Comparison of ENCODE assay signal across 34 cellular contexts in genomic region chr7:19210883-19211282, GRCh38.
"Had no signal": no experiment of that assay in that cellular context is flagged by ENCODE, and none has a peak within 500 bp of the region (broad histone marks: within the 10 kb centered on the region; RNA-seq: fewer than 3 reads in every experiment).

No MANE protein-coding gene starts in this region.

- H3K9me3 ChIP-seq: ascending aorta, colonic mucosa, gastrocnemius medialis, sigmoid colon, uterus had no signal

- H3K9me3 Mint-ChIP-seq: activated naive CD8-positive, alpha-beta T cell treated with anti-CD3 and anti-CD28 coated beads, Interleukin-2, amount 10 ng/mL, durations not matched to agents 7 days and 5 days; activated T-helper 1 cell treated with anti-CD3 and anti-CD28 coated beads, Interleukin-12 subunit alpha, Interleukin-12 subunit beta, Interleukin-2, Interleukin-4 antibody, amounts not matched to agents 30 ng/mL and 10 ng/mL and 1 ng/mL, durations not matched to agents 14 hours and 24 hours and 36 hours; stimulated activated memory B cell treated with anti-CD40 and anti-IgM and Interleukin-4, amounts not matched to agents 10 μg/mL and 1 μg/mL and 100 μg/mL, for 72 hours; type B pancreatic cell had no signal

- H3K4me3 Mint-ChIP-seq: activated naive CD4-positive, alpha-beta T cell treated with anti-CD3 and anti-CD28 coated beads, Interleukin-2, amount 10 ng/mL, durations not matched to agents 7 days and 5 days; activated naive CD8-positive, alpha-beta T cell treated with anti-CD3 and anti-CD28 coated beads, Interleukin-2, amount 10 ng/mL, durations not matched to agents 7 days and 5 days; activated T-helper 1 cell treated with anti-CD3 and anti-CD28 coated beads, Interleukin-12 subunit alpha, Interleukin-12 subunit beta, Interleukin-2, Interleukin-4 antibody, amounts not matched to agents 30 ng/mL and 10 ng/mL and 1 ng/mL, durations not matched to agents 14 hours and 24 hours and 36 hours; brain; naive B cell; neural crest cell; stimulated activated memory B cell treated with anti-CD40 and anti-IgM and Interleukin-4, amounts not matched to agents 10 μg/mL and 1 μg/mL and 100 μg/mL, for 72 hours; stimulated activated naive CD8-positive, alpha-beta T cell treated with anti-CD3 and anti-CD28 coated beads, Interleukin-15, amount 100 ng/mL, for 72 hours; type B pancreatic cell had no signal

- H3K4me1 Mint-ChIP-seq: activated naive CD4-positive, alpha-beta T cell treated with anti-CD3 and anti-CD28 coated beads, Interleukin-2, amount 10 ng/mL, durations not matched to agents 7 days and 5 days; activated naive CD8-positive, alpha-beta T cell treated with anti-CD3 and anti-CD28 coated beads, Interleukin-2, amount 10 ng/mL, durations not matched to agents 7 days and 5 days; naive B cell; stimulated activated naive CD8-positive, alpha-beta T cell treated with anti-CD3 and anti-CD28 coated beads, Interleukin-15, amount 100 ng/mL, for 72 hours had no signal

- DNase-seq: activated CD4-positive, alpha-beta T cell treated with anti-CD3 and anti-CD28 coated beads for 48 hours; activated CD4-positive, alpha-beta T cell treated with anti-CD3 and anti-CD28 coated beads, Interleukin-2, amount 50 U/mL, for 48 hours; activated CD8-positive, alpha-beta memory T cell treated with anti-CD3 and anti-CD28 coated beads for 24 hours; activated effector memory CD4-positive, alpha-beta T cell treated with anti-CD3 and anti-CD28 coated beads, Interleukin-2, amount 50 U/mL, for 16 hours; activated naive CD4-positive, alpha-beta T cell treated with anti-CD3 and anti-CD28 coated beads, Interleukin-2, amount 10 ng/mL, durations not matched to agents 7 days and 5 days; activated naive CD8-positive, alpha-beta T cell treated with anti-CD3 and anti-CD28 coated beads, Interleukin-2, amount 10 ng/mL, durations not matched to agents 7 days and 5 days; cerebellar nuclear complex; colonic mucosa; dorsolateral prefrontal cortex; effector memory CD4-positive, alpha-beta T cell; gastrocnemius medialis; hippocampal formation; left cardiac atrium; left ventricle myocardium superior; naive B cell; nucleus accumbens; psoas muscle; sigmoid colon; small intestine; stimulated activated CD4-positive, alpha-beta T cell treated with anti-CD3 and anti-CD28 coated beads, Interleukin-1b, Interleukin-23, amount 100 ng/mL, for 48 hours; stimulated activated CD4-positive, alpha-beta T cell treated with anti-CD3 and anti-CD28 coated beads, Interleukin-4, amount 100 ng/mL, for 4 hours; stimulated activated CD8-positive, alpha-beta memory T cell treated with anti-CD3 and anti-CD28 coated beads, Interleukin-4, amount 100 ng/mL, for 48 hours; stimulated activated naive CD8-positive, alpha-beta T cell treated with anti-CD3 and anti-CD28 coated beads, Interleukin-15, amount 100 ng/mL, for 72 hours; substantia nigra; uterus had no signal

- ATAC-seq: gastrocnemius medialis; left cardiac atrium; left ventricle myocardium superior; psoas muscle; stimulated activated memory B cell treated with anti-CD40 and anti-IgM and Interleukin-4, amounts not matched to agents 10 μg/mL and 1 μg/mL and 100 μg/mL, for 72 hours; stimulated activated naive CD8-positive, alpha-beta T cell treated with anti-CD3 and anti-CD28 coated beads, Interleukin-15, amount 100 ng/mL, for 72 hours had no signal

- H3K4me1 ChIP-seq: ascending aorta, colonic mucosa, gastrocnemius medialis, parathyroid adenoma, psoas muscle, sigmoid colon, uterus had no signal

- H3K4me3 ChIP-seq: ascending aorta, cardiac muscle cell, colonic mucosa, dorsolateral prefrontal cortex, gastrocnemius medialis, psoas muscle, sigmoid colon, uterus had no signal

- H2AFZ ChIP-seq: parathyroid adenoma had no signal

- H3K79me2 ChIP-seq: parathyroid adenoma had no signal

- H3K27me3 ChIP-seq: ascending aorta, cardiac muscle cell, colonic mucosa, dorsolateral prefrontal cortex, gastrocnemius medialis, sigmoid colon, uterus had no signal

- H3K36me3 ChIP-seq: ascending aorta, cardiac muscle cell, colonic mucosa, gastrocnemius medialis, sigmoid colon, uterus had no signal

- H3K9ac ChIP-seq: parathyroid adenoma had no signal

- H3K27ac ChIP-seq: ascending aorta, cardiac muscle cell, colonic mucosa, dorsolateral prefrontal cortex, gastrocnemius medialis, parathyroid adenoma, psoas muscle, sigmoid colon, uterus, VCaP had no signal

- H3K27ac Mint-ChIP-seq: activated naive CD4-positive, alpha-beta T cell treated with anti-CD3 and anti-CD28 coated beads, Interleukin-2, amount 10 ng/mL, durations not matched to agents 7 days and 5 days; activated naive CD8-positive, alpha-beta T cell treated with anti-CD3 and anti-CD28 coated beads, Interleukin-2, amount 10 ng/mL, durations not matched to agents 7 days and 5 days; activated T-helper 1 cell treated with anti-CD3 and anti-CD28 coated beads, Interleukin-12 subunit alpha, Interleukin-12 subunit beta, Interleukin-2, Interleukin-4 antibody, amounts not matched to agents 30 ng/mL and 10 ng/mL and 1 ng/mL, durations not matched to agents 14 hours and 24 hours and 36 hours; brain; stimulated activated memory B cell treated with anti-CD40 and anti-IgM and Interleukin-4, amounts not matched to agents 10 μg/mL and 1 μg/mL and 100 μg/mL, for 72 hours; stimulated activated naive CD8-positive, alpha-beta T cell treated with anti-CD3 and anti-CD28 coated beads, Interleukin-15, amount 100 ng/mL, for 72 hours; type B pancreatic cell had no signal

- H3K36me3 Mint-ChIP-seq: activated naive CD4-positive, alpha-beta T cell treated with anti-CD3 and anti-CD28 coated beads, Interleukin-2, amount 10 ng/mL, durations not matched to agents 7 days and 5 days; activated naive CD8-positive, alpha-beta T cell treated with anti-CD3 and anti-CD28 coated beads, Interleukin-2, amount 10 ng/mL, durations not matched to agents 7 days and 5 days; brain; naive B cell; stimulated activated memory B cell treated with anti-CD40 and anti-IgM and Interleukin-4, amounts not matched to agents 10 μg/mL and 1 μg/mL and 100 μg/mL, for 72 hours; type B pancreatic cell had no signal

- H3K27me3 Mint-ChIP-seq: activated naive CD4-positive, alpha-beta T cell treated with anti-CD3 and anti-CD28 coated beads, Interleukin-2, amount 10 ng/mL, durations not matched to agents 7 days and 5 days; activated naive CD8-positive, alpha-beta T cell treated with anti-CD3 and anti-CD28 coated beads, Interleukin-2, amount 10 ng/mL, durations not matched to agents 7 days and 5 days; brain; stimulated activated memory B cell treated with anti-CD40 and anti-IgM and Interleukin-4, amounts not matched to agents 10 μg/mL and 1 μg/mL and 100 μg/mL, for 72 hours; stimulated activated naive CD8-positive, alpha-beta T cell treated with anti-CD3 and anti-CD28 coated beads, Interleukin-15, amount 100 ng/mL, for 72 hours; type B pancreatic cell had no signal
